19 cellular contexts compared by ENCODE assay signal in genomic region chr2:184463102-184463865, GRCh38.
DNase-seq lines count a peak whose midpoint lies in the region; ATAC-seq and TF ChIP-seq lines count a peak whose summit lies in the region.
"Had no signal": no experiment of that assay in that cellular context is flagged by ENCODE, and none has a peak within 500 bp of the region (broad histone marks: within the 10 kb centered on the region; RNA-seq: fewer than 3 reads in every experiment).

No MANE protein-coding gene starts in this region.

- H3K27me3 ChIP-seq in SU-DHL-6 (ENCODE audit: low read length), result no peaks in the 10 kb centered on the region
- H3K27me3 ChIP-seq: left lung had no signal

- no peak overlapping the region for H3K4me3 ChIP-seq in LNCaP clone FGC (ENCODE audit: low read depth, low read length)
- H3K4me3 ChIP-seq in SU-DHL-6 (ENCODE audit: insufficient read depth, low read length, poor library complexity, severe bottlenecking), result no peak overlapping the region
- H3K4me3 ChIP-seq: left lung had no signal

- no peaks in the 10 kb centered on the region for H3K4me1 Mint-ChIP-seq in nephron
- no peaks in the 10 kb centered on the region for H3K4me1 Mint-ChIP-seq in activated T-cell treated with anti-CD3 and anti-CD28 coated beads, Interleukin-2, amount 50 U/mL, for 72 hours (ENCODE audit: low read depth)
- H3K4me1 Mint-ChIP-seq: brain had no signal

- ATAC-seq in GM18867 (IDR thresholded peaks at IDR 0.05; ENCODE audit: unreplicated experiment) (peak; percentile 58), GM18909 (IDR thresholded peaks at IDR 0.05; ENCODE audit: poor library complexity, unreplicated experiment) (no peak)
- no peak for ATAC-seq in activated T-cell treated with anti-CD3 and anti-CD28 coated beads, Interleukin-2, amount 50 U/mL, for 72 hours (replicated peaks in 1 of 2)
- ATAC-seq: left lung, PC-3 had no signal

- H3K27me3 Mint-ChIP-seq in nephron (ENCODE audit: low read depth), result no peaks in the 10 kb centered on the region
- H3K27me3 Mint-ChIP-seq in activated T-cell treated with anti-CD3 and anti-CD28 coated beads, Interleukin-2, amount 50 U/mL, for 72 hours (ENCODE audit: low read depth), result no peaks in the 10 kb centered on the region
- H3K27me3 Mint-ChIP-seq: brain had no signal

- no peak overlapping the region for H3K4me3 Mint-ChIP-seq in nephron
- no peak overlapping the region for H3K4me3 Mint-ChIP-seq in activated T-cell treated with anti-CD3 and anti-CD28 coated beads, Interleukin-2, amount 50 U/mL, for 72 hours
- H3K4me3 Mint-ChIP-seq: activated naive CD4-positive, alpha-beta T cell treated with anti-CD3 and anti-CD28 coated beads for 36 hours; brain had no signal

- no peaks in the 10 kb centered on the region for H3K36me3 ChIP-seq in SU-DHL-6 (ENCODE audit: low read length)
- H3K36me3 ChIP-seq: left lung had no signal

- DNase-seq in LNCaP clone FGC (ENCODE audit: low read depth) (peak; percentile 25), NCI-H524 treated with DMSO at 0.1 percent for 48 hours (lab: John Stamatoyannopoulos, UW) (no peak), SKM-1 (lab: John Stamatoyannopoulos, UW; ENCODE audit: unreplicated experiment) (no peak)
- DNase-seq in activated T-cell treated with anti-CD3 and anti-CD28 coated beads, Interleukin-2, amount 50 U/mL, for 72 hours, result no peak
- DNase-seq: activated CD4-positive, alpha-beta T cell treated with anti-CD3 and anti-CD28 coated beads for 4 hours; activated naive CD4-positive, alpha-beta T cell treated with anti-CD3 and anti-CD28 coated beads for 36 hours; EL; KG1; left lung; NCI-H1105 treated with DMSO at 0.1 percent for 48 hours; NCI-H2171 treated with DMSO at 0.1 percent for 48 hours; occipital lobe; PC-3; stimulated activated CD4-positive, alpha-beta T cell treated with anti-CD3 and anti-CD28 coated beads, Interleukin-4, amount 100 ng/mL, for 24 hours had no signal

- peak overlapping the region; percentile 24 for H2AFZ ChIP-seq in SU-DHL-6 (ENCODE audit: low read depth, low read length, severe bottlenecking)

- H3K9me3 Mint-ChIP-seq in nephron, result no peaks in the 10 kb centered on the region
- peaks cover 2 to 3% of the 10 kb centered on the region in 2 donors for H3K9me3 Mint-ChIP-seq in activated T-cell treated with anti-CD3 and anti-CD28 coated beads, Interleukin-2, amount 50 U/mL, for 72 hours
- H3K9me3 Mint-ChIP-seq: activated naive CD4-positive, alpha-beta T cell treated with anti-CD3 and anti-CD28 coated beads for 36 hours; brain had no signal

- H3K27ac Mint-ChIP-seq in nephron, result peak overlapping the region; percentile 70 to 87 (median 86)
- H3K27ac Mint-ChIP-seq in activated T-cell treated with anti-CD3 and anti-CD28 coated beads, Interleukin-2, amount 50 U/mL, for 72 hours, result no peak overlapping the region
- H3K27ac Mint-ChIP-seq: activated naive CD4-positive, alpha-beta T cell treated with anti-CD3 and anti-CD28 coated beads for 36 hours had no signal

- H3K9me2 ChIP-seq in SU-DHL-6 (replicated peaks; ENCODE audit: insufficient read depth, low read length), result no peaks in the 10 kb centered on the region

- peaks cover 12% of the 10 kb centered on the region; the same call in 1 of the 2 replicates for H3F3A ChIP-seq in SU-DHL-6 (ENCODE audit: insufficient read depth)

- H3K36me3 Mint-ChIP-seq in nephron (ENCODE audit: low read depth), result no peaks in the 10 kb centered on the region
- H3K36me3 Mint-ChIP-seq in activated T-cell treated with anti-CD3 and anti-CD28 coated beads, Interleukin-2, amount 50 U/mL, for 72 hours (ENCODE audit: insufficient read depth in 2 of 2), result no peaks in the 10 kb centered on the region
- H3K36me3 Mint-ChIP-seq: brain had no signal

- H3K9ac ChIP-seq in SU-DHL-6 (ENCODE audit: low read length), result peak overlapping the region; percentile 55

- H4K20me1 ChIP-seq in SU-DHL-6 (ENCODE audit: low read depth, low read length), result no peaks in the 10 kb centered on the region

- no peaks in the 10 kb centered on the region for H3K9me3 ChIP-seq in SU-DHL-6 (ENCODE audit: insufficient read depth, low read length)
- H3K9me3 ChIP-seq: left lung had no signal

- peak overlapping the region; percentile 91 for H3K4me2 ChIP-seq in SU-DHL-6 (ENCODE audit: low read depth, low read length, poor library complexity, severe bottlenecking)

- no peak for TF ChIP-seq CTCF in LNCaP clone FGC (IDR thresholded peaks at IDR 0.05; ENCODE audit: control insufficient read depth, extremely low read depth, insufficient read depth)
- TF ChIP-seq CTCF in SU-DHL-6 (IDR thresholded peaks at IDR 0.05; ENCODE audit: insufficient read depth, low read length, poor library complexity, severe bottlenecking), result no peak
- no peak for TF ChIP-seq CTCF in nephron (IDR thresholded peaks at IDR 0.05; ENCODE audit: unreplicated experiment in 3 of 3)

- H3K27ac ChIP-seq in SU-DHL-6 (ENCODE audit: low read depth, low read length), result peak overlapping the region; percentile 84
- H3K27ac ChIP-seq: left lung had no signal

- H3K79me2 ChIP-seq in SU-DHL-6 (ENCODE audit: insufficient read depth, low read length), result no peaks in the 10 kb centered on the region
